9 cellular contexts compared by ENCODE assay signal in the genomic region with DNA sequence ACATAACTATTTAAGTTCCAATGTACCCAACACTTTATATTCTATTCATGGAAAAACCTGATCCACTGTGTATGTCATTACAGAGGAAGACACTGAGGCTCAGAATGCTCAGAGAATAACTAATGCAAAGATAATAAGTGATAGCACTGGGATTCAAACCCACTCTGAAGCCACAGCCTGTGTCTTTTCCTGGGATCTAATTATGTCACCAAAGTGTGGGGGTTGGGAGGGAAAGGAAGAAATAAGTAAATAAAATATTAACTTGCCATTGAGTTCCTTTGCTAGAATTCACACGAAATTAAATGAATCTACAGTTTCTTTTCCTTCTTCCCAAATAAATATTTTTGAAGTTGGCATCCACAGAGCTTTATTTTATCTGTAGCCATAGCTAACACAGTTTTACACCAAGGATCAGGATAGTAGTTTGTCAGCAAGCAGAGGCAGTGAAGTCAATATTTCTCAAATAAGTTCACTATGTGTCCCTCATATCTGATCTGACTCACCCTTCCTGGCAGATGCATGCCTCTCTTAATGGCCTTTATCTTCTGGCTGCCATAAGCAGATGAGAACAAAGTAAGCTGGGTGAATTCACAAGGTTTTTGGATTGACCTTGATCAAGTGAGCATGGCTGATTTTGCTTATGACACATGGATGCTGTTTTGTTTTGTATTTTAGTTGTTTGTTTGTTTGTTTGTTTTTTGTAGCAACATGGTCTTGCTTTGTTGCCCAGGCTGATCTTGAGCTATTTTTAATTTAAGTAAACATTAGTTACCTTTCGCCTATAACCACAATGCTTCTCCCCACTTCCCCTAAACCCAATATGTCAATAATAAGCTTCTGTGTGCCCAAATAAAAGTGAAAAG. TPM values are rescaled to one million over a fixed set of nuclear protein-coding genes. Genes with fewer than 3 reads are reported as not detected.
DNase-seq lines count a peak whose midpoint lies in the region; ATAC-seq and TF ChIP-seq lines count a peak whose summit lies in the region.
"Had no signal": no experiment of that assay in that cellular context is flagged by ENCODE, and none has a peak within 500 bp of the region (broad histone marks: within the 10 kb centered on the region; RNA-seq: fewer than 3 reads in every experiment).

No MANE protein-coding gene starts in this region.

- ATAC-seq in GM19468 (IDR thresholded peaks at IDR 0.05; ENCODE audit: extremely low read depth, unreplicated experiment) (peak; percentile 17), HG03521 (IDR thresholded peaks at IDR 0.05; ENCODE audit: unreplicated experiment) (peak; percentile 27)

- H3K27me3 ChIP-seq in colonic mucosa: no peaks in the 10 kb centered on the region

- H3K36me3 Mint-ChIP-seq in osteocyte (ENCODE audit: unreplicated experiment): no peaks in the 10 kb centered on the region
- H3K36me3 Mint-ChIP-seq in activated T-helper 1 cell treated with anti-CD3 and anti-CD28 coated beads, Interleukin-12 subunit alpha, Interleukin-12 subunit beta, Interleukin-2, Interleukin-4 antibody, amounts not matched to agents 30 ng/mL and 10 ng/mL and 1 ng/mL, durations not matched to agents 14 hours and 24 hours and 36 hours (ENCODE audit: low read depth): no peaks in the 10 kb centered on the region

- no peaks in the 10 kb centered on the region for H3K36me3 ChIP-seq in colonic mucosa

- H3K4me3 ChIP-seq in colonic mucosa: no peak overlapping the region

- H3K27ac Mint-ChIP-seq in osteocyte (ENCODE audit: unreplicated experiment): no peak overlapping the region
- no peak overlapping the region for H3K27ac Mint-ChIP-seq in activated T-helper 1 cell treated with anti-CD3 and anti-CD28 coated beads, Interleukin-12 subunit alpha, Interleukin-12 subunit beta, Interleukin-2, Interleukin-4 antibody, amounts not matched to agents 30 ng/mL and 10 ng/mL and 1 ng/mL, durations not matched to agents 14 hours and 24 hours and 36 hours
- H3K27ac Mint-ChIP-seq: activated naive CD4-positive, alpha-beta T cell treated with anti-CD3 and anti-CD28 coated beads, Interleukin-2, amount 50 U/mL, for 24 hours had no signal

- peak overlapping the region; percentile 61 for H3K27ac ChIP-seq in colonic mucosa

- DNase-seq in COLO829 (ENCODE audit: low spot score) (peak; percentile 83), colonic mucosa (no peak), T-helper 2 cell (no peak), osteocyte (ENCODE audit: extremely low spot score, unreplicated experiment) (no peak), HPDE6-E6E7 (ENCODE audit: extremely low spot score) (no peak)
- DNase-seq in activated T-helper 1 cell treated with anti-CD3 and anti-CD28 coated beads, Interleukin-12 subunit alpha, Interleukin-12 subunit beta, Interleukin-2, Interleukin-4 antibody, amounts not matched to agents 30 ng/mL and 10 ng/mL and 1 ng/mL, durations not matched to agents 14 hours and 24 hours and 36 hours (ENCODE audit: low spot score): no peak

- H3K9me3 Mint-ChIP-seq in osteocyte (ENCODE audit: unreplicated experiment): peaks cover 3% of the 10 kb centered on the region
- H3K9me3 Mint-ChIP-seq in activated T-helper 1 cell treated with anti-CD3 and anti-CD28 coated beads, Interleukin-12 subunit alpha, Interleukin-12 subunit beta, Interleukin-2, Interleukin-4 antibody, amounts not matched to agents 30 ng/mL and 10 ng/mL and 1 ng/mL, durations not matched to agents 14 hours and 24 hours and 36 hours: peaks cover 3% of the 10 kb centered on the region

- H3K4me3 Mint-ChIP-seq in osteocyte (ENCODE audit: unreplicated experiment): no peak overlapping the region
- no peak overlapping the region for H3K4me3 Mint-ChIP-seq in activated T-helper 1 cell treated with anti-CD3 and anti-CD28 coated beads, Interleukin-12 subunit alpha, Interleukin-12 subunit beta, Interleukin-2, Interleukin-4 antibody, amounts not matched to agents 30 ng/mL and 10 ng/mL and 1 ng/mL, durations not matched to agents 14 hours and 24 hours and 36 hours
- H3K4me3 Mint-ChIP-seq: activated naive CD4-positive, alpha-beta T cell treated with anti-CD3 and anti-CD28 coated beads, Interleukin-2, amount 50 U/mL, for 24 hours had no signal

- H3K9me3 ChIP-seq in colonic mucosa: no peaks in the 10 kb centered on the region

- H3K9ac ChIP-seq in colonic mucosa (ENCODE audit: low read depth in 2 of 2, low read length in 2 of 2): no peak overlapping the region

- intact Hi-C loops in colonic mucosa (cut with DNase I): no loop called here
- intact Hi-C loops in activated T-helper 1 cell treated with anti-CD3 and anti-CD28 coated beads, Interleukin-12 subunit alpha, Interleukin-12 subunit beta, Interleukin-2, Interleukin-4 antibody, amounts not matched to agents 30 ng/mL and 10 ng/mL and 1 ng/mL, durations not matched to agents 14 hours and 24 hours and 36 hours (cut with micrococcal nuclease): no loop called here

- H3K4me1 Mint-ChIP-seq in osteocyte (ENCODE audit: unreplicated experiment): peaks cover 1% of the 10 kb centered on the region
- H3K4me1 Mint-ChIP-seq in activated T-helper 1 cell treated with anti-CD3 and anti-CD28 coated beads, Interleukin-12 subunit alpha, Interleukin-12 subunit beta, Interleukin-2, Interleukin-4 antibody, amounts not matched to agents 30 ng/mL and 10 ng/mL and 1 ng/mL, durations not matched to agents 14 hours and 24 hours and 36 hours (ENCODE audit: low read depth): no peaks in the 10 kb centered on the region

- peaks cover 6% of the 10 kb centered on the region for H3K4me1 ChIP-seq in colonic mucosa

- TF ChIP-seq CTCF in colonic mucosa (IDR thresholded peaks at IDR 0.05): no peak
- TF ChIP-seq CTCF in osteocyte (IDR thresholded peaks at IDR 0.05): no peak

- H3K27me3 Mint-ChIP-seq in osteocyte (ENCODE audit: unreplicated experiment): peaks cover 34% of the 10 kb centered on the region
- H3K27me3 Mint-ChIP-seq in activated T-helper 1 cell treated with anti-CD3 and anti-CD28 coated beads, Interleukin-12 subunit alpha, Interleukin-12 subunit beta, Interleukin-2, Interleukin-4 antibody, amounts not matched to agents 30 ng/mL and 10 ng/mL and 1 ng/mL, durations not matched to agents 14 hours and 24 hours and 36 hours (ENCODE audit: insufficient read depth): peaks cover 47% of the 10 kb centered on the region

RNA-seq across cellular contexts. Expression of gene RAPGEF5, which starts 6.3 kb away (rescaled TPM):
- 10 to 100 TPM; 39.9 to 42.2 TPM for total RNA-seq in colonic mucosa
- total RNA-seq in osteocyte: 0.21 and 0.27 TPM in 2 replicates
- 0.59 and 0.70 TPM in 2 replicates for total RNA-seq in activated T-helper 1 cell treated with anti-CD3 and anti-CD28 coated beads, Interleukin-12 subunit alpha, Interleukin-12 subunit beta, Interleukin-2, Interleukin-4 antibody, amounts not matched to agents 30 ng/mL and 10 ng/mL and 1 ng/mL, durations not matched to agents 14 hours and 24 hours and 36 hours

Comparison
In these comparisons a context has a peak if more than half of its experiments do, and no peak if none do; other contexts are left out.
1. RNA of gene RAPGEF5, which starts 6.3 kb away (total RNA-seq): 39.9 to 42.2 TPM in colonic mucosa; 0.59 to 0.70 TPM in activated T-helper 1 cell treated with anti-CD3 and anti-CD28 coated beads, Interleukin-12 subunit alpha, Interleukin-12 subunit beta, Interleukin-2, Interleukin-4 antibody, amounts not matched to agents 30 ng/mL and 10 ng/mL and 1 ng/mL, durations not matched to agents 14 hours and 24 hours and 36 hours and 0.21 to 0.27 TPM in osteocyte; every median in the first group is over 10 times any median in the second.